In genomic region chr4:23921993-23922392, GRCh38 we compare ENCODE assay signal across 19 cellular contexts. TPM values are rescaled to one million over a fixed set of nuclear protein-coding genes. Genes with fewer than 3 reads are reported as not detected.
DNase-seq lines count a peak whose midpoint lies in the region; ATAC-seq and TF ChIP-seq lines count a peak whose summit lies in the region.
"Had no signal": no experiment of that assay in that cellular context is flagged by ENCODE, and none has a peak within 500 bp of the region (broad histone marks: within the 10 kb centered on the region; RNA-seq: fewer than 3 reads in every experiment).

No MANE protein-coding gene starts in this region.

- no peak for DNase-seq in SJSA1 (ENCODE audit: low read depth in 1 of 2, low spot score in 2 of 2)
- DNase-seq in caudate nucleus (lab: John Stamatoyannopoulos, UW), result no peak
- peak; percentile 61 for DNase-seq in left lobe of liver (ENCODE audit: low spot score)
- DNase-seq in renal cortical epithelial cell (ENCODE audit: low read depth), result peak; percentile 22
- DNase-seq in SIG-M5 (lab: John Stamatoyannopoulos, UW), result no peak
- no peak for DNase-seq in lower lobe of right lung
- DNase-seq: CD4-positive, CD25-positive, alpha-beta regulatory T cell; DMS153; DND-41; KG1; MM.1S; NCI-H2029; NCI-H446 treated with DMSO at 0.1 percent for 48 hours; NCI-H526 treated with DMSO at 0.1 percent for 48 hours; RPMI8226; SHP77 had no signal

- peak overlapping the region; percentile 81 for H3K27ac ChIP-seq in SJSA1
- peak overlapping the region; percentile 65 for H3K27ac ChIP-seq in caudate nucleus (ENCODE audit: low read depth, low read length)
- no peak overlapping the region for H3K27ac ChIP-seq in lower lobe of right lung
- H3K27ac ChIP-seq: BLaER1, SK-N-MC had no signal

- ATAC-seq in left lobe of liver (peak; percentile 86), HG03457 (IDR thresholded peaks at IDR 0.05; ENCODE audit: unreplicated experiment) (no peak), lower lobe of right lung (no peak)

- H3K9me3 ChIP-seq in SJSA1 (replicated peaks) (no peaks in the 10 kb centered on the region), lower lobe of right lung (no peaks in the 10 kb centered on the region)
- H3K9me3 ChIP-seq: BLaER1 had no signal

- H3K36me3 ChIP-seq in SJSA1 (no peaks in the 10 kb centered on the region), lower lobe of right lung (no peaks in the 10 kb centered on the region)
- H3K36me3 ChIP-seq: BLaER1 had no signal

- H3K4me1 ChIP-seq in SJSA1 (replicated peaks) (peaks cover 30% of the 10 kb centered on the region), lower lobe of right lung (no peaks in the 10 kb centered on the region)
- H3K4me1 ChIP-seq: BLaER1 had no signal

- intact Hi-C loops in lower lobe of right lung (cut with DNase I), result no loop called here

- no peak for TF ChIP-seq CTCF in lower lobe of right lung (IDR thresholded peaks at IDR 0.05)

- H3K4me3 ChIP-seq in SJSA1, result no peak overlapping the region
- H3K4me3 ChIP-seq in lower lobe of right lung, result no peak overlapping the region
- H3K4me3 ChIP-seq: BLaER1, SK-N-MC had no signal

- H3K27me3 ChIP-seq in SJSA1 (replicated peaks) (no peaks in the 10 kb centered on the region), lower lobe of right lung (ENCODE audit: low read depth) (no peaks in the 10 kb centered on the region)
- H3K27me3 ChIP-seq: BLaER1 had no signal

RNA-seq across cellular contexts. Expression of gene PPARGC1A, which starts 32.1 kb away (rescaled TPM):
- total RNA-seq in SJSA1 (2014; rRNA removed; shearing (Covaris generic)), result 0.18 and 0.19 TPM in 2 replicates
- 29.6 TPM for total RNA-seq in left lobe of liver
- 2.3 and 62.4 TPM in 2 replicates for total RNA-seq in renal cortical epithelial cell
- 10.5 TPM for total RNA-seq in lower lobe of right lung
- total RNA-seq: CD4-positive, CD25-positive, alpha-beta regulatory T cell had no signal

Comparison
In these comparisons a context has a peak if more than half of its experiments do, and no peak if none do; other contexts are left out.
1. DNase-seq: peak in left lobe of liver (single experiment) and renal cortical epithelial cell (single experiment); none in SJSA1 (0 of 2), caudate nucleus (0 of 61), SIG-M5 (single experiment) and lower lobe of right lung (single experiment).